Comparison of ENCODE assay signal across 17 cellular contexts in the genomic region with DNA sequence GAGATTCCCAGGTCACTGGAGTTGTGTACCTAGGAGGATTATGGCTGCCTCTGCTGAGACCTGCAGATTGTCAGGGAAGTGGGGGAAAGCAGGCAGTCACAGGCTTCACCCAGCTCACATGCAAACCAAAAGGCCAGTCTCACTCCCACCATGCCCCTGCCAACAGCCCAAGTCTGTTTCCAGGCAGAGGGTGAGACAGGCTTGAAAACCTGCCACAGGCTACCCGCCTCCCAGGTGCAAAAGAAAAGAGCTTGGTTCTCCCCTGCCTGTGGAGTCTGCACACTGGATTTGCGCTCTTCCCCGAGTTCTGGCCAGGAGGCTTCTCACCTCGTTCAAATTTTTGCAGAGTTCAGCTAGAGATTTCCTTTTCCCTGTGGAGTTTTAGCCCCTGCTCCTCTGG.
A peak's percentile ranks its signal among the peaks of the same experiment; 100 is the strongest.
DNase-seq lines count a peak whose midpoint lies in the region; ATAC-seq and TF ChIP-seq lines count a peak whose summit lies in the region.
"Had no signal": no experiment of that assay in that cellular context is flagged by ENCODE, and none has a peak within 500 bp of the region (broad histone marks: within the 10 kb centered on the region; RNA-seq: fewer than 3 reads in every experiment).

No MANE protein-coding gene starts in this region.

- H3K9me3 ChIP-seq in OCI-LY1 (ENCODE audit: low read length), result no peaks in the 10 kb centered on the region
- no peaks in the 10 kb centered on the region for H3K9me3 ChIP-seq in endodermal cell (ENCODE audit: control insufficient read depth, low read length)
- no peaks in the 10 kb centered on the region for H3K9me3 ChIP-seq in neural progenitor cell (ENCODE audit: low read depth)
- no peaks in the 10 kb centered on the region for H3K9me3 ChIP-seq in thyroid gland
- H3K9me3 ChIP-seq: BLaER1 had no signal

- intact Hi-C loops in thyroid gland (cut with DNase I), result no loop called here

- TF ChIP-seq POLR2A in thyroid gland (IDR thresholded peaks at IDR 0.05), result no peak

- H3K4me3 ChIP-seq in GM23338 (no peak overlapping the region), OCI-LY1 (ENCODE audit: low read depth, low read length, poor library complexity, severe bottlenecking) (peak overlapping the region; percentile 26), endodermal cell (ENCODE audit: low read length) (no peak overlapping the region), neural progenitor cell (no peak overlapping the region), thyroid gland (replicated peaks in 1 of 3) (no peak overlapping the region)
- H3K4me3 ChIP-seq: BLaER1, GM23248 had no signal

- no peak overlapping the region for H3K4me3 Mint-ChIP-seq in GM23338
- H3K4me3 Mint-ChIP-seq in endodermal cell, result no peak overlapping the region
- no peak overlapping the region for H3K4me3 Mint-ChIP-seq in neural progenitor cell
- H3K4me3 Mint-ChIP-seq: CD14-positive monocyte; CD4-positive, alpha-beta memory T cell had no signal

- H3K27me3 ChIP-seq in GM23338 (ENCODE audit: insufficient read depth), result no peaks in the 10 kb centered on the region
- H3K27me3 ChIP-seq in OCI-LY1 (ENCODE audit: insufficient read depth, low read length), result no peaks in the 10 kb centered on the region
- no peaks in the 10 kb centered on the region for H3K27me3 ChIP-seq in endodermal cell (ENCODE audit: control insufficient read depth, insufficient read depth, low read length, poor library complexity, severe bottlenecking)
- no peaks in the 10 kb centered on the region for H3K27me3 ChIP-seq in neural progenitor cell
- H3K27me3 ChIP-seq in thyroid gland, result no peaks in the 10 kb centered on the region
- H3K27me3 ChIP-seq: BLaER1 had no signal

- H3K4me2 ChIP-seq in GM23338 (peak overlapping the region; percentile 25; the same call in 1 of the 2 replicates), OCI-LY1 (ENCODE audit: low read length) (peak overlapping the region; percentile 28; the same call in 1 of the 2 replicates), neural progenitor cell (no peak overlapping the region)
- H3K4me2 ChIP-seq: BLaER1 had no signal

- H3K9ac ChIP-seq in OCI-LY1 (ENCODE audit: low read length) (no peak overlapping the region), endodermal cell (ENCODE audit: extremely low read depth, low read length, poor library complexity, severe bottlenecking) (no peak overlapping the region), neural progenitor cell (no peak overlapping the region)
- H3K9ac ChIP-seq: BLaER1, GM23248 had no signal

- H3K9me2 ChIP-seq in GM23338 (ENCODE audit: insufficient read depth) (no peaks in the 10 kb centered on the region), OCI-LY1 (ENCODE audit: low read depth, low read length) (no peaks in the 10 kb centered on the region)

- H3F3A ChIP-seq in GM23338 (replicated peaks; ENCODE audit: low read depth) (no peaks in the 10 kb centered on the region), OCI-LY1 (ENCODE audit: insufficient read depth, low read length) (no peaks in the 10 kb centered on the region), neural progenitor cell (ENCODE audit: low read depth) (no peaks in the 10 kb centered on the region)

- DNase-seq in GM23338 (ENCODE audit: low spot score) (no peak), endodermal cell (no peak), neural progenitor cell (ENCODE audit: low spot score) (no peak), cerebellar cortex (ENCODE audit: low spot score) (no peak), COLO668 (lab: John Stamatoyannopoulos, UW; ENCODE audit: unreplicated experiment) (no peak), NCI-H524 (lab: John Stamatoyannopoulos, UW) (no peak), thyroid gland (no peak)
- DNase-seq: 8988T, Calu3, DMS79 treated with DMSO at 0.1 percent for 48 hours, GF-D8, GM23248, H7 had no signal

- H2AFZ ChIP-seq in GM23338, result peak overlapping the region; percentile 85
- no peak overlapping the region for H2AFZ ChIP-seq in OCI-LY1 (ENCODE audit: low read length)
- H2AFZ ChIP-seq in neural progenitor cell (replicated peaks), result peak overlapping the region; percentile 92
- H2AFZ ChIP-seq: GM23248 had no signal

- ATAC-seq in GM23338, result peak; percentile 50; the same call in 2 of the 3 replicates

- H3K4me1 Mint-ChIP-seq in GM23338 (peaks cover 12% of the 10 kb centered on the region), endodermal cell (peaks cover 6% of the 10 kb centered on the region), neural progenitor cell (no peaks in the 10 kb centered on the region)
- H3K4me1 Mint-ChIP-seq: CD14-positive monocyte; CD4-positive, alpha-beta memory T cell had no signal

- no peak overlapping the region for H3K27ac ChIP-seq in GM23338 (ENCODE audit: low read depth)
- H3K27ac ChIP-seq in OCI-LY1 (ENCODE audit: low read depth, low read length, poor library complexity, severe bottlenecking), result no peak overlapping the region
- no peak overlapping the region for H3K27ac ChIP-seq in endodermal cell (ENCODE audit: low read depth, low read length)
- H3K27ac ChIP-seq in neural progenitor cell, result no peak overlapping the region
- H3K27ac ChIP-seq in thyroid gland, result no peak overlapping the region
- H3K27ac ChIP-seq: BLaER1, GM23248 had no signal

- 80 to 84% methylated on average over 3 to 4 of the region's 4 CpGs for WGBS in endodermal cell (ENCODE audit: insufficient coverage in 1 of 2, insufficient read length in 1 of 2), 2 experiments
- 72 to 76% methylated on average over 4 of the region's 4 CpGs for WGBS in thyroid gland, 2 donors

- H3K9me3 Mint-ChIP-seq in GM23338 (peaks cover 4% of the 10 kb centered on the region; the same call in 2 of the 3 replicates), endodermal cell (peaks cover 1% of the 10 kb centered on the region), neural progenitor cell (no peaks in the 10 kb centered on the region)
- H3K9me3 Mint-ChIP-seq: CD4-positive, alpha-beta memory T cell had no signal

- H3K27me3 Mint-ChIP-seq in GM23338 (ENCODE audit: insufficient read depth, low read depth, poor library complexity), result no peaks in the 10 kb centered on the region
- H3K27me3 Mint-ChIP-seq in endodermal cell (ENCODE audit: insufficient read depth), result no peaks in the 10 kb centered on the region
- H3K27me3 Mint-ChIP-seq in neural progenitor cell (ENCODE audit: insufficient read depth, low read depth), result no peaks in the 10 kb centered on the region

- H3K79me2 ChIP-seq in GM23338 (replicated peaks; ENCODE audit: insufficient read depth) (no peaks in the 10 kb centered on the region), OCI-LY1 (ENCODE audit: insufficient read depth, low read length) (no peaks in the 10 kb centered on the region), neural progenitor cell (ENCODE audit: low read depth) (no peaks in the 10 kb centered on the region)

- H4K20me1 ChIP-seq in GM23338 (replicated peaks; ENCODE audit: insufficient read depth) (no peaks in the 10 kb centered on the region), OCI-LY1 (ENCODE audit: insufficient read depth, low read length) (no peaks in the 10 kb centered on the region), neural progenitor cell (ENCODE audit: low read depth) (no peaks in the 10 kb centered on the region)
- H4K20me1 ChIP-seq: BLaER1 had no signal

- TF ChIP-seq CTCF in GM23338 (conservative IDR thresholded peaks at IDR 0.05; ENCODE audit: low read depth in 2 of 2), result no peak
- TF ChIP-seq CTCF in OCI-LY1 (IDR thresholded peaks at IDR 0.05; ENCODE audit: low read length), result no peak
- no peak for TF ChIP-seq CTCF in endodermal cell (conservative IDR thresholded peaks at IDR 0.05)
- no peak for TF ChIP-seq CTCF in neural progenitor cell (IDR thresholded peaks at IDR 0.05)
- TF ChIP-seq CTCF in thyroid gland (IDR thresholded peaks at IDR 0.05), result no peak

- H3K27ac Mint-ChIP-seq in GM23338 (no peak overlapping the region), endodermal cell (peak overlapping the region; percentile 31), neural progenitor cell (no peak overlapping the region)
- H3K27ac Mint-ChIP-seq: CD14-positive monocyte; CD4-positive, alpha-beta memory T cell had no signal

- H3K36me3 ChIP-seq in GM23338 (ENCODE audit: insufficient read depth), result no peaks in the 10 kb centered on the region
- H3K36me3 ChIP-seq in OCI-LY1 (ENCODE audit: insufficient read depth, low read length), result no peaks in the 10 kb centered on the region
- H3K36me3 ChIP-seq in endodermal cell (ENCODE audit: control insufficient read depth, insufficient read depth, low read length), result no peaks in the 10 kb centered on the region
- H3K36me3 ChIP-seq in neural progenitor cell, result no peaks in the 10 kb centered on the region
- H3K36me3 ChIP-seq in thyroid gland, result no peaks in the 10 kb centered on the region
- H3K36me3 ChIP-seq: BLaER1 had no signal

- H3K36me3 Mint-ChIP-seq in GM23338 (ENCODE audit: low read depth), result no peaks in the 10 kb centered on the region; the same call in 2 of the 3 replicates
- no peaks in the 10 kb centered on the region for H3K36me3 Mint-ChIP-seq in endodermal cell (ENCODE audit: low read depth)
- no peaks in the 10 kb centered on the region for H3K36me3 Mint-ChIP-seq in neural progenitor cell
- H3K36me3 Mint-ChIP-seq: CD14-positive monocyte; CD4-positive, alpha-beta memory T cell had no signal

- H3K4me1 ChIP-seq in GM23338 (ENCODE audit: insufficient read depth) (peaks cover 8% of the 10 kb centered on the region), OCI-LY1 (ENCODE audit: insufficient read depth, low read length, severe bottlenecking) (peaks cover 9% of the 10 kb centered on the region), endodermal cell (ENCODE audit: control insufficient read depth, insufficient read depth, low read length) (no peaks in the 10 kb centered on the region), neural progenitor cell (no peaks in the 10 kb centered on the region), thyroid gland (no peaks in the 10 kb centered on the region)
- H3K4me1 ChIP-seq: BLaER1 had no signal

TF ChIP-seq in GM23338, 12 proteins besides CTCF, POLR2A, EP300 and RAD21 (continues in another document):
- TF ChIP-seq STAT1 (IDR thresholded peaks at IDR 0.05; ENCODE audit: unreplicated experiment), result no peak
- TF ChIP-seq POLR2AphosphoS5 (IDR thresholded peaks at IDR 0.05; ENCODE audit: low read depth), result no peak
